17 cellular contexts compared by ENCODE assay signal in genomic region chr9:105431413-105432246, GRCh38. TPM values are rescaled to one million over a fixed set of nuclear protein-coding genes. Genes with fewer than 3 reads are reported as not detected.
A peak's percentile ranks its signal among the peaks of the same experiment; 100 is the strongest.
DNase-seq lines count a peak whose midpoint lies in the region; ATAC-seq and TF ChIP-seq lines count a peak whose summit lies in the region.
"Had no signal": no experiment of that assay in that cellular context is flagged by ENCODE, and none has a peak within 500 bp of the region (broad histone marks: within the 10 kb centered on the region; RNA-seq: fewer than 3 reads in every experiment).

No MANE protein-coding gene starts in this region.

- intact Hi-C loops in left ventricle myocardium superior (cut with micrococcal nuclease) (no loop called here), cardiac septum (cut with DNase I) (no loop called here), colonic mucosa (cut with DNase I) (no loop called here)
- intact Hi-C loops in activated CD8-positive, alpha-beta T cell treated with anti-CD3 and anti-CD28 coated beads for 36 hours (cut with micrococcal nuclease): no loop called here

- no peak overlapping the region for H3K4me3 Mint-ChIP-seq in activated naive CD8-positive, alpha-beta T cell treated with anti-CD3 and anti-CD28 coated beads, Interleukin-2, amount 50 U/mL, for 24 hours
- H3K4me3 Mint-ChIP-seq in activated CD8-positive, alpha-beta T cell treated with anti-CD3 and anti-CD28 coated beads for 36 hours: no peak overlapping the region
- H3K4me3 Mint-ChIP-seq: CD8-positive, alpha-beta memory T cell had no signal

- no peak overlapping the region for H3K9ac ChIP-seq in colonic mucosa (ENCODE audit: low read depth in 2 of 2, low read length in 2 of 2)
- H3K9ac ChIP-seq in mucosa of rectum (ENCODE audit: low read depth in 1 of 2, low read length in 2 of 2): no peak overlapping the region
- H3K9ac ChIP-seq: KMS-11, SK-N-SH had no signal

- no peaks in the 10 kb centered on the region for H3K36me3 ChIP-seq in colonic mucosa
- no peaks in the 10 kb centered on the region for H3K36me3 ChIP-seq in mucosa of rectum (ENCODE audit: control insufficient read depth in 2 of 2, insufficient read depth in 2 of 2, low read length in 2 of 2)

- H3K9me3 ChIP-seq in colonic mucosa (no peaks in the 10 kb centered on the region), mucosa of rectum (ENCODE audit: control insufficient read depth in 2 of 2, low read length in 2 of 2) (no peaks in the 10 kb centered on the region)
- H3K9me3 ChIP-seq: SK-N-SH had no signal

- peaks cover 2% of the 10 kb centered on the region for H3K27me3 Mint-ChIP-seq in activated naive CD8-positive, alpha-beta T cell treated with anti-CD3 and anti-CD28 coated beads, Interleukin-2, amount 50 U/mL, for 24 hours
- no peaks in the 10 kb centered on the region for H3K27me3 Mint-ChIP-seq in activated CD8-positive, alpha-beta T cell treated with anti-CD3 and anti-CD28 coated beads for 36 hours

- H3K9me3 Mint-ChIP-seq in activated naive CD8-positive, alpha-beta T cell treated with anti-CD3 and anti-CD28 coated beads, Interleukin-2, amount 50 U/mL, for 24 hours: no peaks in the 10 kb centered on the region
- H3K9me3 Mint-ChIP-seq in activated CD8-positive, alpha-beta T cell treated with anti-CD3 and anti-CD28 coated beads for 36 hours: no peaks in the 10 kb centered on the region
- H3K9me3 Mint-ChIP-seq: CD8-positive, alpha-beta memory T cell had no signal

- TF ChIP-seq CTCF in colonic mucosa (IDR thresholded peaks at IDR 0.05): no peak
- no peak for TF ChIP-seq CTCF in activated CD8-positive, alpha-beta T cell treated with anti-CD3 and anti-CD28 coated beads for 36 hours (IDR thresholded peaks at IDR 0.05)

- no peak for DNase-seq in left ventricle myocardium superior
- no peak for DNase-seq in cardiac septum (ENCODE audit: low spot score)
- no peak for DNase-seq in colonic mucosa
- no peak for DNase-seq in activated naive CD8-positive, alpha-beta T cell treated with anti-CD3 and anti-CD28 coated beads, Interleukin-2, amount 50 U/mL, for 24 hours
- no peak for DNase-seq in activated CD8-positive, alpha-beta T cell treated with anti-CD3 and anti-CD28 coated beads for 36 hours
- DNase-seq: ACHN; C1 segment of cervical spinal cord; CD8-positive, alpha-beta memory T cell; DND-41; MV-4-11; NCI-H187 treated with DMSO at 0.1 percent for 48 hours; NCI-H526 treated with DMSO at 0.1 percent for 48 hours; SHP77; SK-N-SH had no signal

- POLR2A ChIA-PET in activated CD8-positive, alpha-beta T cell treated with anti-CD3 and anti-CD28 coated beads for 36 hours (lab: Charles Lee): no interaction called here

- H3K4me3 ChIP-seq in colonic mucosa (no peak overlapping the region), mucosa of rectum (ENCODE audit: low read length in 2 of 2) (no peak overlapping the region)

- no peaks in the 10 kb centered on the region for H3K27me3 ChIP-seq in colonic mucosa
- no peaks in the 10 kb centered on the region for H3K27me3 ChIP-seq in mucosa of rectum (ENCODE audit: control insufficient read depth in 2 of 2, insufficient read depth in 2 of 2, low read length in 2 of 2)

- H3K27ac ChIP-seq in colonic mucosa (peak overlapping the region; percentile 43), mucosa of rectum (ENCODE audit: low read depth in 2 of 2, low read length in 2 of 2) (peak overlapping the region; percentile 34 to 56)
- H3K27ac ChIP-seq: KMS-11 had no signal

- CTCF ChIA-PET in activated CD8-positive, alpha-beta T cell treated with anti-CD3 and anti-CD28 coated beads for 36 hours (lab: Charles Lee): interaction anchor here (1.2 to 1.3 kb wide), 2 partner anchors 12 to 14 kb away, joined by 3 to 4 read pairs; no protein-coding TSS in a partner anchor

- H3K36me3 Mint-ChIP-seq in activated naive CD8-positive, alpha-beta T cell treated with anti-CD3 and anti-CD28 coated beads, Interleukin-2, amount 50 U/mL, for 24 hours (ENCODE audit: low read depth): no peaks in the 10 kb centered on the region
- no peaks in the 10 kb centered on the region for H3K36me3 Mint-ChIP-seq in activated CD8-positive, alpha-beta T cell treated with anti-CD3 and anti-CD28 coated beads for 36 hours (ENCODE audit: low read depth)

- ATAC-seq in left ventricle myocardium superior: peak; percentile 87
- ATAC-seq in activated naive CD8-positive, alpha-beta T cell treated with anti-CD3 and anti-CD28 coated beads, Interleukin-2, amount 50 U/mL, for 24 hours: no peak
- ATAC-seq in activated CD8-positive, alpha-beta T cell treated with anti-CD3 and anti-CD28 coated beads for 36 hours: no peak
- ATAC-seq in HG03442 (IDR thresholded peaks at IDR 0.05; ENCODE audit: unreplicated experiment): no peak

- no peaks in the 10 kb centered on the region for H3K4me1 ChIP-seq in colonic mucosa
- H3K4me1 ChIP-seq in mucosa of rectum (ENCODE audit: control insufficient read depth in 2 of 2, insufficient read depth in 2 of 2, low read length in 2 of 2): peaks cover 0 to 16% of the 10 kb centered on the region in 2 donors

- H3K27ac Mint-ChIP-seq in activated naive CD8-positive, alpha-beta T cell treated with anti-CD3 and anti-CD28 coated beads, Interleukin-2, amount 50 U/mL, for 24 hours: no peak overlapping the region
- H3K27ac Mint-ChIP-seq in activated CD8-positive, alpha-beta T cell treated with anti-CD3 and anti-CD28 coated beads for 36 hours: no peak overlapping the region
- H3K27ac Mint-ChIP-seq: CD8-positive, alpha-beta memory T cell had no signal

- no peaks in the 10 kb centered on the region for H3K4me1 Mint-ChIP-seq in activated naive CD8-positive, alpha-beta T cell treated with anti-CD3 and anti-CD28 coated beads, Interleukin-2, amount 50 U/mL, for 24 hours
- no peaks in the 10 kb centered on the region for H3K4me1 Mint-ChIP-seq in activated CD8-positive, alpha-beta T cell treated with anti-CD3 and anti-CD28 coated beads for 36 hours (ENCODE audit: low read depth)
- H3K4me1 Mint-ChIP-seq: CD8-positive, alpha-beta memory T cell had no signal

RNA-seq across cellular contexts. Expression of gene FSD1L, which starts 16.2 kb away (rescaled TPM):
- 4.8 TPM for total RNA-seq in left ventricle myocardium superior
- total RNA-seq in cardiac septum: 10.8 TPM
- 1 to 10 TPM; 4.3 to 6.0 TPM for total RNA-seq in colonic mucosa
- total RNA-seq in activated CD8-positive, alpha-beta T cell treated with anti-CD3 and anti-CD28 coated beads for 36 hours: 1 to 10 TPM; 1.3 TPM
